Comparison of ENCODE assay signal across 16 cellular contexts in genomic region chr19:38204728-38205127, GRCh38. TPM values are rescaled to one million over a fixed set of nuclear protein-coding genes. Genes with fewer than 3 reads are reported as not detected.
"Had no signal": no experiment of that assay in that cellular context is flagged by ENCODE, and none has a peak within 500 bp of the region (broad histone marks: within the 10 kb centered on the region; RNA-seq: fewer than 3 reads in every experiment).

No MANE protein-coding gene starts in this region.

- DNase-seq: activated CD4-positive, alpha-beta T cell treated with anti-CD3 and anti-CD28 coated beads, Interleukin-2, amount 50 U/mL, for 4 hours; activated gamma-delta T cell; adrenal gland; cerebellar nuclear complex; cortex of kidney; erythroblast; foreskin melanocyte; left lung; midbrain; nephron progenitor cell; occipital lobe; posterior cingulate gyrus; spleen; stimulated activated CD4-positive, alpha-beta T cell treated with anti-CD3 and anti-CD28 coated beads, Interleukin-4, amount 100 ng/mL, for 4 hours; testis had no signal

- H3K27ac ChIP-seq: adrenal gland, left lung, spleen, testis had no signal

- H3K9me3 ChIP-seq: adrenal gland, left lung, spleen, testis had no signal

- H3K4me1 ChIP-seq: adrenal gland had no signal

- H3K27me3 ChIP-seq: adrenal gland, testis had no signal

- H3K4me3 ChIP-seq: adrenal gland, left lung, spleen, testis had no signal

RNA-seq across cellular contexts. Expression of gene DPF1, which starts 19.3 kb away (rescaled TPM):
- total RNA-seq: bronchial epithelial cell, spleen had no signal
